Comparison of ENCODE assay signal across 8 cellular contexts in the genomic region with DNA sequence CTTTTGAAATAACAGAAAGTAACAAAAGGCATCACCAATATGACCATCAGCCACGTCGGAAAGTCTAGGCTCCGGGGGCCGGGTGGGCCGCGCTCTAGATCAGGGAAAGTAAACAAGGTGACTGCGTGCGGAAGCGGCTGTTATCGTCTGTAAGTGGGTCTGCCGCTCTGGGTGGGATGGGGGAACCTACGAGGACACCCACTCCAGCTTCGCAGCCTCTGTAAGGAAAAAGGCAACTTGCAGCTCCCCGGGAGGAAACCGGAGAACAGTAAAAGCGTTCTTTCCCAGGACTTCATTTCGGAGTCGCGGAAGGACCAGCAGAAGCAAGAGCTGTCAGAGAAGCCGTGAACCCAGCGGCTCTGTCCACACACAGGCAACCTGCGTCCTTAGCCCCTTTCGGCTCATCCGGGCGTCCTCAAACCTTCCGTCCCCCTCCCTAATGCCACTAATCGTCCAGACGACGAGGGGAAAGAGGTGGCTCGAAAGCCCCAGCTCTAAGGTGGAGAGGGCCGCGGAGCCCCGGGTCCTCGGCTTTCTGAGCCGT. TPM values are rescaled to one million over a fixed set of nuclear protein-coding genes. Genes with fewer than 3 reads are reported as not detected.
A peak's percentile ranks its signal among the peaks of the same experiment; 100 is the strongest.
DNase-seq lines count a peak whose midpoint lies in the region; ATAC-seq, FAIRE-seq and TF ChIP-seq lines count a peak whose summit lies in the region.

No MANE protein-coding gene starts in this region.

- H3K4me1 ChIP-seq in H1 (replicated peaks in 1 of 4; ENCODE audit: control insufficient read depth in 3 of 4, insufficient read depth in 4 of 4, low read length in 3 of 4) (no peaks in the 10 kb centered on the region), mesenchymal stem cell (ENCODE audit: control insufficient read depth, insufficient read depth, low read depth, low read length) (peaks cover 2% of the 10 kb centered on the region)

- peak overlapping the region; percentile 83 to 99 (median 87) for H3K9ac ChIP-seq in H1 (replicated peaks in 1 of 4; ENCODE audit: extremely low read depth in 1 of 4, low read depth in 3 of 4, low read length in 3 of 4)
- peak overlapping the region; percentile 100 for H3K9ac ChIP-seq in mesenchymal stem cell (ENCODE audit: low read length)

- H2BK120ac ChIP-seq in H1 (replicated peaks; ENCODE audit: low read depth, low read length) (no peak overlapping the region), mesenchymal stem cell (ENCODE audit: low read depth, low read length) (peak overlapping the region; percentile 64)

- H2BK5ac ChIP-seq in H1 (ENCODE audit: low read depth, low read length) (peak overlapping the region; percentile 93; the same call in 1 of the 2 replicates), mesenchymal stem cell (ENCODE audit: low read depth, low read length, poor library complexity, severe bottlenecking) (peak overlapping the region; percentile 1)

- TF ChIP-seq RAD21 in H1 (IDR thresholded peaks at IDR 0.05 in 1 of 2, conservative IDR thresholded peaks at IDR 0.05 in 1 of 2; ENCODE audit: low read depth in 2 of 2, low read length in 2 of 2) = no peak

- H3K4me2 ChIP-seq in H1 (ENCODE audit: insufficient read depth in 1 of 2, low read depth in 2 of 2, low read length in 2 of 2) = peak overlapping the region; percentile 65 to 70
- peak overlapping the region; percentile 86 for H3K4me2 ChIP-seq in mesenchymal stem cell (ENCODE audit: low read length, poor library complexity, severe bottlenecking)

- peaks cover 2% of the 10 kb centered on the region; the same call in 1 of the 2 replicates for H3K79me1 ChIP-seq in H1 (ENCODE audit: low read depth, low read length)
- H3K79me1 ChIP-seq in mesenchymal stem cell (replicated peaks; ENCODE audit: low read length, poor library complexity, severe bottlenecking) = no peaks in the 10 kb centered on the region

- CTCF ChIA-PET in H1 (lab: Charles Lee; ENCODE audit: partially characterized antibody) = no interaction called here

- no peak for TF ChIP-seq POLR2A in H1 (IDR thresholded peaks at IDR 0.05; ENCODE audit: control extremely low read depth in 1 of 2, low read depth in 2 of 2, low read length in 2 of 2)

- H3K4me3 ChIP-seq in H1 (ENCODE audit: extremely low read depth in 1 of 4, insufficient read depth in 2 of 4, low read depth in 3 of 4, low read length in 4 of 4) (peak overlapping the region; percentile 97 to 100 (median 98)), mesenchymal stem cell (ENCODE audit: insufficient read depth in 1 of 2, low read depth in 1 of 2, low read length in 2 of 2) (peak overlapping the region; percentile 81 to 100)

- peak overlapping the region; percentile 89; the same call in 1 of the 2 replicates for H3K18ac ChIP-seq in H1 (ENCODE audit: extremely low read depth, low read length)
- peak overlapping the region; percentile 65 to 94 for H3K18ac ChIP-seq in mesenchymal stem cell (ENCODE audit: low read depth in 1 of 2, low read length in 2 of 2)

- H3K36me3 ChIP-seq in H1 (ENCODE audit: control insufficient read depth in 2 of 4, insufficient read depth in 4 of 4, low read length in 3 of 4) (no peaks in the 10 kb centered on the region), mesenchymal stem cell (ENCODE audit: control insufficient read depth in 1 of 2, insufficient read depth in 2 of 2, low read depth in 1 of 2, low read length in 2 of 2) (peaks cover 11 to 27% of the 10 kb centered on the region in 2 experiments)

- H3K9me3 ChIP-seq in H1 (ENCODE audit: insufficient read depth in 2 of 2, low read depth in 1 of 2, low read length in 1 of 2) (0 out of 4 replicates have a peak, but pooled peaks cover 0 to 2% of the 10 kb centered on the region in 2 experiments), mesenchymal stem cell (ENCODE audit: control insufficient read depth, low read length) (no peaks in the 10 kb centered on the region)

- no peak for TF ChIP-seq EP300 in H1 (IDR thresholded peaks at IDR 0.05; ENCODE audit: borderline replicate concordance in 1 of 2, low read depth in 2 of 2, low read length in 2 of 2)

- DNase-seq in NCI-H1436 (lab: John Stamatoyannopoulos, UW) (peak; percentile 47), NCI-H1436 treated with DMSO at 0.1 percent for 48 hours (lab: John Stamatoyannopoulos, UW) (no peak), NCI-H524 (lab: John Stamatoyannopoulos, UW) (peak; percentile 21 to 66), H1 (ENCODE audit: low read depth in 1 of 2, low spot score in 2 of 2) (no peak), mesenchymal stem cell (peak; percentile 72)
- DNase-seq in activated CD8-positive, alpha-beta memory T cell treated with anti-CD3 and anti-CD28 coated beads for 4 hours (ENCODE audit: low read depth in 2 of 2) = peak; percentile 5 to 9
- peak; percentile 20 to 30 for DNase-seq in stimulated activated CD8-positive, alpha-beta memory T cell treated with anti-CD3 and anti-CD28 coated beads, Interleukin-2, amount 100 ng/mL, for 48 hours (ENCODE audit: low read depth in 2 of 2)

- H3K14ac ChIP-seq in H1 (ENCODE audit: insufficient read length) (no peak overlapping the region), mesenchymal stem cell (ENCODE audit: low read length in 2 of 2) (peak overlapping the region in 1 of 2 experiments; percentile 94)

- H2AK5ac ChIP-seq in H1 (ENCODE audit: low read depth, low read length) (no peak overlapping the region), mesenchymal stem cell (ENCODE audit: low read length, severe bottlenecking) (no peak overlapping the region)

- ATAC-seq in HG02852 (IDR thresholded peaks at IDR 0.05; ENCODE audit: unreplicated experiment) = peak; percentile 27

- peak overlapping the region; percentile 99 for H4K8ac ChIP-seq in H1 (ENCODE audit: extremely low read depth, insufficient read depth, low read length)
- H4K8ac ChIP-seq in mesenchymal stem cell (ENCODE audit: low read length) = peak overlapping the region; percentile 80

- H4K91ac ChIP-seq in H1 (replicated peaks; ENCODE audit: insufficient read length, low read length) (no peak overlapping the region), mesenchymal stem cell (ENCODE audit: low read length) (peak overlapping the region; percentile 3)

- H2BK12ac ChIP-seq in H1 (ENCODE audit: low read depth, low read length) (0 out of 2 replicates have a peak overlapping the region, but pooled peaks have one; percentile 50), mesenchymal stem cell (ENCODE audit: low read length in 2 of 2) (no peak overlapping the region)

- H3K56ac ChIP-seq in H1 (replicated peaks; ENCODE audit: insufficient read length, low read depth, low read length) = no peak overlapping the region

- H2AFZ ChIP-seq in H1 (ENCODE audit: low read length) = peak overlapping the region; percentile 89
- peak overlapping the region; percentile 75 for H2AFZ ChIP-seq in mesenchymal stem cell (ENCODE audit: low read depth, low read length)

- peak overlapping the region; percentile 58 for H4K5ac ChIP-seq in H1 (ENCODE audit: insufficient read length, low read depth, low read length)

- no peak for FAIRE-seq in H1 (lab: Jason Lieb, UNC)

- POLR2A ChIA-PET in H1 (lab: Charles Lee; ENCODE audit: partially characterized antibody) = interaction anchor here (0.6 to 1.8 kb wide), 5 partner anchors 13 to 406 kb away, joined by 3 to 5 read pairs (median 4); a partner anchor contains a TSS

- peaks cover 0 to 47% of the 10 kb centered on the region in 2 experiments; a peak in 2 of 4 replicates for H3K79me2 ChIP-seq in H1 (ENCODE audit: control insufficient read depth in 1 of 2, insufficient read depth in 2 of 2, low read length in 2 of 2)

- H3K27me3 ChIP-seq in H1 (replicated peaks in 1 of 4; ENCODE audit: control insufficient read depth in 3 of 4, extremely low read depth in 1 of 4, insufficient read depth in 3 of 4, low read length in 3 of 4) = no peaks in the 10 kb centered on the region
- no peaks in the 10 kb centered on the region for H3K27me3 ChIP-seq in mesenchymal stem cell (ENCODE audit: control insufficient read depth in 1 of 2, insufficient read depth in 1 of 2, low read length in 2 of 2)

- peaks cover 2% of the 10 kb centered on the region for H3K23me2 ChIP-seq in H1 (ENCODE audit: low read depth, low read length)

- H2BK20ac ChIP-seq in H1 (ENCODE audit: low read length) = no peak overlapping the region

- no peaks in the 10 kb centered on the region for H4K20me1 ChIP-seq in H1 (replicated peaks in 1 of 2; ENCODE audit: control insufficient read depth in 1 of 2, insufficient read depth in 2 of 2, low read length in 2 of 2)

- TF ChIP-seq CTCF in H1 (IDR thresholded peaks at IDR 0.05; ENCODE audit: control extremely low read depth in 1 of 3, insufficient read depth in 1 of 3, low read depth in 1 of 3, low read length in 3 of 3) = no peak

- H3K23ac ChIP-seq in H1 (ENCODE audit: insufficient read length) (no peak overlapping the region), mesenchymal stem cell (ENCODE audit: low read length in 2 of 2) (peak overlapping the region; percentile 60 to 79)

- WGBS in H1 (ENCODE audit: extremely low coverage in 1 of 2, insufficient coverage in 1 of 2, insufficient read length in 1 of 2, insufficient replicate concordance in 2 of 2, low coverage in 1 of 2, low lambda C conversion rate in 2 of 2, missing lambda C conversion rate in 1 of 2), 2 experiments = 1% methylated on average over 35 of the region's 35 CpGs; no CpG with 5 or more reads in 1 of the 2 experiments
- WGBS in mesenchymal stem cell = under 1% methylated on average over 35 of the region's 35 CpGs

- H2BK15ac ChIP-seq in H1 (ENCODE audit: low read length) (no peak overlapping the region), mesenchymal stem cell (ENCODE audit: low read depth, poor library complexity, severe bottlenecking) (peak overlapping the region; percentile 23)

- H3K27ac ChIP-seq in H1 (ENCODE audit: low read depth, low read length) (peak overlapping the region; percentile 88), mesenchymal stem cell (ENCODE audit: low read length, poor library complexity, severe bottlenecking) (peak overlapping the region; percentile 81)

- no peak overlapping the region for H3K4ac ChIP-seq in H1 (replicated peaks; ENCODE audit: insufficient read length, low read depth, low read length)
- peak overlapping the region; percentile 77 to 94 for H3K4ac ChIP-seq in mesenchymal stem cell (ENCODE audit: low read depth in 1 of 2, low read length in 2 of 2)

TF ChIP-seq in H1, 55 proteins besides CTCF, POLR2A, EP300 and RAD21 (continues in another document):
- peak; percentile 97 for TF ChIP-seq SAP30 (IDR thresholded peaks at IDR 0.05; ENCODE audit: insufficient read depth, insufficient replicate concordance, low read length)

RNA-seq across cellular contexts. Expression of a gene that starts 0.5 kb away (rescaled TPM):
- 12.3 and 17.2 TPM in 2 replicates for total RNA-seq in H1 (2021; fragmentation: NEBNext Ultra II Directional; extraction: Animal tissue kit (Norgen Biotek cat#: 25700))
- 1.7 and 1.9 TPM in 2 replicates for polyA plus RNA-seq in H1 (2011; rRNA removed)
- polyA plus RNA-seq in H1 (2011; cell fraction: cytosol; rRNA removed) = 2.2 TPM
- 4.2 TPM for polyA plus RNA-seq in H1 (2011; cell fraction: nucleus; rRNA removed)
- 2.1 to 5.5 TPM (median 3.5 TPM) in 4 replicates for polyA plus RNA-seq in H1 (2012, experiment 1 of 2)
- polyA plus RNA-seq in H1 (2012, experiment 2 of 2) = 0.34 TPM
- polyA plus RNA-seq in H1 (2013, experiment 1 of 2) = 4.9 TPM
- polyA plus RNA-seq in H1 (2013, experiment 2 of 2) = 4.8 TPM
- 13.8 and 22.0 TPM in 2 replicates for polyA minus RNA-seq in H1 (2011; rRNA and poly(A)+ RNA removed)
- polyA minus RNA-seq in H1 (2011; cell fraction: cytosol; rRNA and poly(A)+ RNA removed) = 16.6 TPM
- polyA minus RNA-seq in H1 (2011; cell fraction: nucleus; rRNA and poly(A)+ RNA removed) = 53.1 TPM
- 15.8 TPM for polyA plus RNA-seq in mesenchymal stem cell (2013, experiment 1 of 2)
- polyA plus RNA-seq in mesenchymal stem cell (2013, experiment 2 of 2) = 14.1 TPM

Comparison
In these comparisons a context has a peak if more than half of its experiments do, and no peak if none do; other contexts are left out.
1. DNase-seq: peak in NCI-H1436 (single experiment), NCI-H524 (2 of 2), activated CD8-positive, alpha-beta memory T cell treated with anti-CD3 and anti-CD28 coated beads for 4 hours (2 of 2), mesenchymal stem cell (single experiment) and stimulated activated CD8-positive, alpha-beta memory T cell treated with anti-CD3 and anti-CD28 coated beads, Interleukin-2, amount 100 ng/mL, for 48 hours (2 of 2); none in NCI-H1436 treated with DMSO at 0.1 percent for 48 hours (single experiment) and H1 (0 of 2).